Comparison of ENCODE assay signal across 23 cellular contexts in genomic region chr17:27872776-27873175, GRCh38.
"Had no signal": no experiment of that assay in that cellular context is flagged by ENCODE, and none has a peak within 500 bp of the region (broad histone marks: within the 10 kb centered on the region; RNA-seq: fewer than 3 reads in every experiment).

No MANE protein-coding gene starts in this region.

- DNase-seq: stimulated activated CD4-positive, alpha-beta T cell treated with anti-CD3 and anti-CD28 coated beads, Interleukin-2, amount 100 ng/mL, for 48 hours; stimulated activated CD4-positive, alpha-beta T cell treated with anti-CD3 and anti-CD28 coated beads, Interleukin-4, amount 100 ng/mL, for 1 hour; stimulated activated CD4-positive, alpha-beta T cell treated with anti-CD3 and anti-CD28 coated beads, Interleukin-4, amount 100 ng/mL, for 24 hours; stimulated activated CD4-positive, alpha-beta T cell treated with anti-CD3 and anti-CD28 coated beads, Interleukin-4, amount 100 ng/mL, for 4 hours; stimulated activated CD8-positive, alpha-beta memory T cell treated with anti-CD3 and anti-CD28 coated beads, Interleukin-4, amount 100 ng/mL, for 48 hours; stimulated activated naive B cell treated with anti-CD40 and anti-IgM and Interleukin-4, amounts not matched to agents 10 μg/mL and 1 μg/mL and 100 μg/mL, for 72 hours; stimulated activated naive CD4-positive, alpha-beta T cell; stimulated activated naive CD4-positive, alpha-beta T cell treated with Interleukin-2 at 50 U/mL for 16 hours; stimulated activated naive CD8-positive, alpha-beta T cell treated with anti-CD3 and anti-CD28 coated beads, Interleukin-15, amount 100 ng/mL, for 72 hours; stimulated activated naive CD8-positive, alpha-beta T cell treated with anti-CD3 and anti-CD28 coated beads, Interleukin-15, Interleukin-2, amounts not matched to agents 100 U/mL and 50 U/mL, for 24 hours; stomach; substantia nigra; testis; tibial artery; transverse colon; upper lobe of left lung; upper lobe of right lung; uterus had no signal

- H3K4me3 ChIP-seq: stomach, suprapubic skin, testis, thoracic aorta, thyroid gland, tibial artery, tibial nerve, transverse colon, upper lobe of left lung, upper lobe of right lung, uterus, vagina had no signal

- H3K27ac ChIP-seq: stomach, suprapubic skin, testis, thoracic aorta, thyroid gland, tibial artery, tibial nerve, transverse colon, upper lobe of left lung, upper lobe of right lung, uterus, vagina had no signal

- H3K4me1 ChIP-seq: stomach, suprapubic skin, testis, tibial artery, tibial nerve, upper lobe of left lung, upper lobe of right lung, uterus, vagina had no signal

- H3K27me3 ChIP-seq: stomach, suprapubic skin, testis, thyroid gland, tibial artery, tibial nerve, transverse colon, upper lobe of left lung, upper lobe of right lung, uterus, vagina had no signal

- H3K9me3 ChIP-seq: stomach, suprapubic skin, testis, thoracic aorta, thyroid gland, tibial artery, tibial nerve, transverse colon, upper lobe of left lung, upper lobe of right lung, uterus, vagina had no signal

- H3K36me3 ChIP-seq: thyroid gland, transverse colon, upper lobe of left lung, upper lobe of right lung, uterus, vagina had no signal
